Comparison of ENCODE assay signal across 18 cellular contexts in genomic region chr1:175178456-175178855, GRCh38. TPM values are rescaled to one million over a fixed set of nuclear protein-coding genes. Genes with fewer than 3 reads are reported as not detected.
DNase-seq lines count a peak whose midpoint lies in the region; ATAC-seq and TF ChIP-seq lines count a peak whose summit lies in the region.
"Had no signal": no experiment of that assay in that cellular context is flagged by ENCODE, and none has a peak within 500 bp of the region (broad histone marks: within the 10 kb centered on the region; RNA-seq: fewer than 3 reads in every experiment).

No MANE protein-coding gene starts in this region.

- H3K27me3 Mint-ChIP-seq in activated CD4-positive, alpha-beta T cell treated with anti-CD3 and anti-CD28 coated beads, Interleukin-2, amount 10 ng/mL, durations not matched to agents 24 days and 14 days = no peaks in the 10 kb centered on the region
- H3K27me3 Mint-ChIP-seq in activated T-helper 17 cell treated with anti-CD3 and anti-CD28 coated beads, Interleukin-2, amount 50 U/mL, for 72 hours = no peaks in the 10 kb centered on the region
- H3K27me3 Mint-ChIP-seq in memory B cell (no peaks in the 10 kb centered on the region), natural killer cell (ENCODE audit: low read depth in 2 of 2) (no peaks in the 10 kb centered on the region)
- no peaks in the 10 kb centered on the region for H3K27me3 Mint-ChIP-seq in stimulated activated naive B cell treated with anti-CD40 and anti-IgM and Interleukin-4, amounts not matched to agents 10 μg/mL and 1 μg/mL and 100 μg/mL, for 72 hours

- intact Hi-C loops in activated CD4-positive, alpha-beta T cell treated with anti-CD3 and anti-CD28 coated beads, Interleukin-2, amount 10 ng/mL, durations not matched to agents 24 days and 14 days (cut with micrococcal nuclease) = no loop called here
- intact Hi-C loops in natural killer cell (cut with micrococcal nuclease) = no loop called here

- no peak for TF ChIP-seq CTCF in natural killer cell (IDR thresholded peaks at IDR 0.05)

- no peak overlapping the region for H3K4me3 Mint-ChIP-seq in activated CD4-positive, alpha-beta T cell treated with anti-CD3 and anti-CD28 coated beads, Interleukin-2, amount 10 ng/mL, durations not matched to agents 24 days and 14 days
- H3K4me3 Mint-ChIP-seq in activated T-helper 17 cell treated with anti-CD3 and anti-CD28 coated beads, Interleukin-2, amount 50 U/mL, for 72 hours = no peak overlapping the region
- H3K4me3 Mint-ChIP-seq in memory B cell (no peak overlapping the region), natural killer cell (no peak overlapping the region)
- H3K4me3 Mint-ChIP-seq in stimulated activated naive B cell treated with anti-CD40 and anti-IgM and Interleukin-4, amounts not matched to agents 10 μg/mL and 1 μg/mL and 100 μg/mL, for 72 hours = no peak overlapping the region
- H3K4me3 Mint-ChIP-seq: CD14-positive monocyte had no signal

- peaks cover 8% of the 10 kb centered on the region for H3K9me3 Mint-ChIP-seq in activated CD4-positive, alpha-beta T cell treated with anti-CD3 and anti-CD28 coated beads, Interleukin-2, amount 10 ng/mL, durations not matched to agents 24 days and 14 days
- no peaks in the 10 kb centered on the region for H3K9me3 Mint-ChIP-seq in activated T-helper 17 cell treated with anti-CD3 and anti-CD28 coated beads, Interleukin-2, amount 50 U/mL, for 72 hours
- no peaks in the 10 kb centered on the region for H3K9me3 Mint-ChIP-seq in memory B cell
- H3K9me3 Mint-ChIP-seq in stimulated activated naive B cell treated with anti-CD40 and anti-IgM and Interleukin-4, amounts not matched to agents 10 μg/mL and 1 μg/mL and 100 μg/mL, for 72 hours = no peaks in the 10 kb centered on the region
- H3K9me3 Mint-ChIP-seq in natural killer cell = no peaks in the 10 kb centered on the region
- H3K9me3 Mint-ChIP-seq: CD14-positive monocyte had no signal

- no peak for DNase-seq in activated CD4-positive, alpha-beta T cell treated with anti-CD3 and anti-CD28 coated beads, Interleukin-2, amount 10 ng/mL, durations not matched to agents 24 days and 14 days
- DNase-seq in activated CD4-positive, alpha-beta T cell treated with anti-CD3 and anti-CD28 coated beads for 1 hour = no peak
- no peak for DNase-seq in memory B cell (ENCODE audit: low spot score in 2 of 2)
- no peak for DNase-seq in stimulated activated naive B cell treated with anti-CD40 and anti-IgM and Interleukin-4, amounts not matched to agents 10 μg/mL and 1 μg/mL and 100 μg/mL, for 72 hours
- DNase-seq in natural killer cell = no peak
- no peak for DNase-seq in NOMO-1 (lab: John Stamatoyannopoulos, UW; ENCODE audit: unreplicated experiment in 2 of 2)
- DNase-seq: AML-193, COR-L47, DMS79, NCI-H1092 treated with DMSO at 0.1 percent for 48 hours, NCI-H1436 treated with DMSO at 0.1 percent for 48 hours, NCI-H1930, NCI-H524 treated with DMSO at 0.1 percent for 48 hours, Peyer's patch had no signal

- ATAC-seq in activated T-helper 17 cell treated with anti-CD3 and anti-CD28 coated beads, Interleukin-2, amount 50 U/mL, for 72 hours (replicated peaks) = no peak
- ATAC-seq in memory B cell (ENCODE audit: low read depth) = no peak
- no peak for ATAC-seq in stimulated activated naive B cell treated with anti-CD40 and anti-IgM and Interleukin-4, amounts not matched to agents 10 μg/mL and 1 μg/mL and 100 μg/mL, for 72 hours (replicated peaks)
- no peak for ATAC-seq in natural killer cell
- no peak for ATAC-seq in GM21381 (IDR thresholded peaks at IDR 0.05; ENCODE audit: unreplicated experiment)
- ATAC-seq: K562 had no signal

- H3K36me3 Mint-ChIP-seq in activated CD4-positive, alpha-beta T cell treated with anti-CD3 and anti-CD28 coated beads, Interleukin-2, amount 10 ng/mL, durations not matched to agents 24 days and 14 days (ENCODE audit: low read depth) = peaks cover 82% of the 10 kb centered on the region
- peaks cover 93% of the 10 kb centered on the region for H3K36me3 Mint-ChIP-seq in activated T-helper 17 cell treated with anti-CD3 and anti-CD28 coated beads, Interleukin-2, amount 50 U/mL, for 72 hours (ENCODE audit: low read depth)
- H3K36me3 Mint-ChIP-seq in memory B cell (peaks cover 56% of the 10 kb centered on the region), natural killer cell (peaks cover 9% of the 10 kb centered on the region)
- peaks cover 49 to 77% of the 10 kb centered on the region in 2 donors for H3K36me3 Mint-ChIP-seq in stimulated activated naive B cell treated with anti-CD40 and anti-IgM and Interleukin-4, amounts not matched to agents 10 μg/mL and 1 μg/mL and 100 μg/mL, for 72 hours

- peak overlapping the region; percentile 32 for H3K27ac Mint-ChIP-seq in activated CD4-positive, alpha-beta T cell treated with anti-CD3 and anti-CD28 coated beads, Interleukin-2, amount 10 ng/mL, durations not matched to agents 24 days and 14 days
- H3K27ac Mint-ChIP-seq in activated T-helper 17 cell treated with anti-CD3 and anti-CD28 coated beads, Interleukin-2, amount 50 U/mL, for 72 hours = peak overlapping the region; percentile 28
- H3K27ac Mint-ChIP-seq in memory B cell (peak overlapping the region; percentile 53), natural killer cell (peak overlapping the region in 1 of 2 donors; percentile 73)
- H3K27ac Mint-ChIP-seq in stimulated activated naive B cell treated with anti-CD40 and anti-IgM and Interleukin-4, amounts not matched to agents 10 μg/mL and 1 μg/mL and 100 μg/mL, for 72 hours = peak overlapping the region; percentile 31

- peaks cover 62% of the 10 kb centered on the region for H3K4me1 Mint-ChIP-seq in activated CD4-positive, alpha-beta T cell treated with anti-CD3 and anti-CD28 coated beads, Interleukin-2, amount 10 ng/mL, durations not matched to agents 24 days and 14 days
- peaks cover 45% of the 10 kb centered on the region for H3K4me1 Mint-ChIP-seq in activated T-helper 17 cell treated with anti-CD3 and anti-CD28 coated beads, Interleukin-2, amount 50 U/mL, for 72 hours
- H3K4me1 Mint-ChIP-seq in memory B cell (peaks cover 64% of the 10 kb centered on the region), natural killer cell (peaks cover 49 to 57% of the 10 kb centered on the region in 2 donors)
- H3K4me1 Mint-ChIP-seq in stimulated activated naive B cell treated with anti-CD40 and anti-IgM and Interleukin-4, amounts not matched to agents 10 μg/mL and 1 μg/mL and 100 μg/mL, for 72 hours = peaks cover 56 to 93% of the 10 kb centered on the region in 2 donors

RNA-seq across cellular contexts. Expression of gene KIAA0040, which starts 14.1 kb away (rescaled TPM):
- 32.6 and 35.4 TPM in 2 replicates for total RNA-seq in activated CD4-positive, alpha-beta T cell treated with anti-CD3 and anti-CD28 coated beads, Interleukin-2, amount 10 ng/mL, durations not matched to agents 24 days and 14 days
- total RNA-seq in activated T-helper 17 cell treated with anti-CD3 and anti-CD28 coated beads, Interleukin-2, amount 50 U/mL, for 72 hours = 10 to 100 TPM; 34.8 to 39.4 TPM
- 10 to 100 TPM; 18.0 to 21.2 (median 19.4) TPM for total RNA-seq in natural killer cell
